Comparison of ENCODE assay signal across 12 cellular contexts in the genomic region with DNA sequence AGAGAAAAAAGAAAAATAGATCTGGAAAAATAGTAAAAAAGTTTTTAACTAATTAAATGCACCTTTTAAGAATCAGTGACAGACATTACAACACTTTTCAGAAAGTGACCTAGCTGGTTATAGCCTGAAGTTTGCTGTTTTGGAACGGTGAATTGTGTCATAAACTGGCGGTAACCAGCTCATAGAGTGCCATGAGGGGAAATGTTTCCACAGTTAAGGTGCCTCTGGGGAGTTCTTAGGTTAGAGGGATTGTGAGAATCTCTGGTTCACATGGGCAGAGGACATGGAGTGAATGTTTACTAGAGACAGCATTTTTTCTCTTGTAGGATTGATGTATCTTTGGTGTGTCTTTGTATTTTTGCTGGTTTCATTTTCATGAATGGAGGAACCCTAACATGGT. TPM values are rescaled to one million over a fixed set of nuclear protein-coding genes. Genes with fewer than 3 reads are reported as not detected.
A peak's percentile ranks its signal among the peaks of the same experiment; 100 is the strongest.
DNase-seq lines count a peak whose midpoint lies in the region; TF ChIP-seq lines count a peak whose summit lies in the region.
"Had no signal": no experiment of that assay in that cellular context is flagged by ENCODE, and none has a peak within 500 bp of the region (broad histone marks: within the 10 kb centered on the region; RNA-seq: fewer than 3 reads in every experiment).

No MANE protein-coding gene starts in this region.

- peak overlapping the region; percentile 6 for H3K4me3 ChIP-seq in NB4 (ENCODE audit: low read depth, low read length)
- H3K4me3 ChIP-seq: cardiac muscle cell, right atrium auricular region had no signal

- H3K4me3 Mint-ChIP-seq in dendritic cell treated with granulocyte-macrophage colony-stimulating factor and Interleukin-4, amounts not matched to agents 40 ng/mL and 50 ng/mL, for 4 days, result no peak overlapping the region
- peak overlapping the region; percentile 32 for H3K4me3 Mint-ChIP-seq in neural crest cell
- H3K4me3 Mint-ChIP-seq: activated CD4-positive, alpha-beta memory T cell treated with anti-CD3 and anti-CD28 coated beads for 36 hours; activated naive CD4-positive, alpha-beta T cell treated with anti-CD3 and anti-CD28 coated beads for 36 hours had no signal

- no peaks in the 10 kb centered on the region for H3K27me3 Mint-ChIP-seq in dendritic cell treated with granulocyte-macrophage colony-stimulating factor and Interleukin-4, amounts not matched to agents 40 ng/mL and 50 ng/mL, for 4 days
- H3K27me3 Mint-ChIP-seq in neural crest cell (ENCODE audit: low read depth), result no peaks in the 10 kb centered on the region
- H3K27me3 Mint-ChIP-seq: activated CD4-positive, alpha-beta memory T cell treated with anti-CD3 and anti-CD28 coated beads for 36 hours had no signal

- intact Hi-C loops in dendritic cell treated with granulocyte-macrophage colony-stimulating factor and Interleukin-4, amounts not matched to agents 40 ng/mL and 50 ng/mL, for 4 days (cut with micrococcal nuclease), result loop anchor here (5.0 kb wide), 2 partner anchors 366 to 1414 kb away; partner anchors contain the start of gene ZBTB11

- DNase-seq in ELF-1 (ENCODE audit: low read depth, low spot score) (peak; percentile 11), NB4 (ENCODE audit: low read depth) (peak; percentile 20), neural crest cell (ENCODE audit: low read depth, low spot score) (no peak), NCI-H2107 treated with DMSO at 0.1 percent for 48 hours (lab: John Stamatoyannopoulos, UW; ENCODE audit: unreplicated experiment) (no peak), SW480 (ENCODE audit: low spot score) (no peak), GOT3 (lab: John Stamatoyannopoulos, UW) (no peak)
- DNase-seq: activated CD4-positive, alpha-beta memory T cell treated with anti-CD3 and anti-CD28 coated beads for 36 hours; activated naive CD4-positive, alpha-beta T cell treated with anti-CD3 and anti-CD28 coated beads for 36 hours; NCI-H2081 treated with DMSO at 0.1 percent for 48 hours had no signal

- no peak for TF ChIP-seq CTCF in NB4 (IDR thresholded peaks at IDR 0.05; ENCODE audit: low read depth, low read length)
- TF ChIP-seq CTCF in neural crest cell (conservative IDR thresholded peaks at IDR 0.05), result no peak

- no peaks in the 10 kb centered on the region for H3K9me3 Mint-ChIP-seq in dendritic cell treated with granulocyte-macrophage colony-stimulating factor and Interleukin-4, amounts not matched to agents 40 ng/mL and 50 ng/mL, for 4 days
- H3K9me3 Mint-ChIP-seq in neural crest cell, result no peaks in the 10 kb centered on the region
- H3K9me3 Mint-ChIP-seq: activated CD4-positive, alpha-beta memory T cell treated with anti-CD3 and anti-CD28 coated beads for 36 hours; activated naive CD4-positive, alpha-beta T cell treated with anti-CD3 and anti-CD28 coated beads for 36 hours had no signal

- TF ChIP-seq POLR2A in NB4 (IDR thresholded peaks at IDR 0.05; ENCODE audit: extremely low read depth, insufficient read length), result no peak

- H3K4me1 Mint-ChIP-seq in dendritic cell treated with granulocyte-macrophage colony-stimulating factor and Interleukin-4, amounts not matched to agents 40 ng/mL and 50 ng/mL, for 4 days (ENCODE audit: low read depth), result peaks cover 43% of the 10 kb centered on the region
- peaks cover 34% of the 10 kb centered on the region for H3K4me1 Mint-ChIP-seq in neural crest cell

- H3K27ac Mint-ChIP-seq in dendritic cell treated with granulocyte-macrophage colony-stimulating factor and Interleukin-4, amounts not matched to agents 40 ng/mL and 50 ng/mL, for 4 days, result peak overlapping the region; percentile 24
- H3K27ac Mint-ChIP-seq in neural crest cell (ENCODE audit: unreplicated experiment), result no peak overlapping the region
- H3K27ac Mint-ChIP-seq: activated naive CD4-positive, alpha-beta T cell treated with anti-CD3 and anti-CD28 coated beads for 36 hours had no signal

- H3K36me3 Mint-ChIP-seq in dendritic cell treated with granulocyte-macrophage colony-stimulating factor and Interleukin-4, amounts not matched to agents 40 ng/mL and 50 ng/mL, for 4 days (ENCODE audit: low read depth), result peaks cover 19% of the 10 kb centered on the region
- H3K36me3 Mint-ChIP-seq in neural crest cell (ENCODE audit: low read depth), result no peaks in the 10 kb centered on the region
- H3K36me3 Mint-ChIP-seq: activated CD4-positive, alpha-beta memory T cell treated with anti-CD3 and anti-CD28 coated beads for 36 hours had no signal

RNA-seq across cellular contexts. Expression of gene TBC1D23, which starts 2.8 kb away (rescaled TPM):
- total RNA-seq in neural crest cell, result 23.3 and 25.2 TPM in 2 replicates

Comparison
In these comparisons a context has a peak if more than half of its experiments do, and no peak if none do; other contexts are left out.
1. DNase-seq: peak in ELF-1 (single experiment) and NB4 (single experiment); none in neural crest cell (single experiment), NCI-H2107 treated with DMSO at 0.1 percent for 48 hours (single experiment), SW480 (single experiment) and GOT3 (single experiment).